24 cellular contexts compared by ENCODE assay signal in the genomic region with DNA sequence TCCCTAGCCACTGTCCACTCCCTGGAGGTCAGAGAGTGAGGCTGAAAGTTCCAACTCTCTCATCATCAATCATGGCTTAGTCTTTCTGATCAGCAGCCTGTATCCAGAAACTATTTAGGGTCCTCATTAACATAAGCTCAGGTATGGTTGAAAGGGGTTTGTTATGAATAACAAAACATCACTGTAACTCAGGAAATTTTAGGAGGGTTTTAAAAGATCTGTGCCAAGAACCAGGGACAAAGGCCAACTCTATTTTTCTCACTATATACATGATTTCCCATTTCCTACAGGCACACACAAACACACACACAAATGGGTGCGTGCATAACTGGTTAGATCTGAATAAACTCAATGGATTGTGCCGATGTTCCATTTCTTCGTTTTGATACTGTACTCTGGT. TPM values are rescaled to one million over a fixed set of nuclear protein-coding genes. Genes with fewer than 3 reads are reported as not detected.
DNase-seq lines count a peak whose midpoint lies in the region; ATAC-seq, FAIRE-seq and TF ChIP-seq lines count a peak whose summit lies in the region.
"Had no signal": no experiment of that assay in that cellular context is flagged by ENCODE, and none has a peak within 500 bp of the region (broad histone marks: within the 10 kb centered on the region; RNA-seq: fewer than 3 reads in every experiment).

No MANE protein-coding gene starts in this region.

- H4K8ac ChIP-seq in H1 (ENCODE audit: extremely low read depth, insufficient read depth, low read length), result no peak overlapping the region

- 0 out of 2 replicates have a peak overlapping the region, but pooled peaks have one; percentile 32 for H2BK12ac ChIP-seq in H1 (ENCODE audit: low read depth, low read length)

- no peak for ATAC-seq in SK-N-SH treated with all-trans-retinoic acid at 6 μM for 48 hours
- ATAC-seq in activated naive CD8-positive, alpha-beta T cell treated with anti-CD3 and anti-CD28 coated beads, Interleukin-2, amount 50 U/mL, for 24 hours, result no peak
- ATAC-seq: GM23338 had no signal

- CTCF ChIA-PET in SK-N-SH (lab: Yijun Ruan, JAX) (interaction anchor here (1.0 to 14.9 kb wide), 8 partner anchors 8 to 354 kb away, joined by 3 to 280 read pairs (median 4); no protein-coding TSS in a partner anchor), H1 (lab: Charles Lee; ENCODE audit: partially characterized antibody) (interaction anchor here (0.7 to 12.9 kb wide), 6 partner anchors 12 to 86 kb away, joined by 3 to 167 read pairs (median 3); partner anchors contain the start of genes PML and STOML1), HEK293T (lab: Yijun Ruan, JAX) (interaction anchor here (0.6 to 1.0 kb wide), 2 partner anchors 69 to 311 kb away, joined by 3 read pairs; no protein-coding TSS in a partner anchor)

- H3K4ac ChIP-seq in H1 (replicated peaks; ENCODE audit: insufficient read length, low read depth, low read length), result no peak overlapping the region

- H2AK5ac ChIP-seq in H1 (ENCODE audit: low read depth, low read length), result no peak overlapping the region

- 0 out of 2 replicates have a peak overlapping the region, but pooled peaks have one; percentile 40 for H2AFZ ChIP-seq in SK-N-SH (ENCODE audit: low read depth)
- H2AFZ ChIP-seq in H1 (ENCODE audit: low read length), result no peak overlapping the region

- H3K36me3 ChIP-seq in SK-N-SH (replicated peaks in 1 of 2; ENCODE audit: control insufficient read depth in 1 of 2, insufficient read depth in 2 of 2, low read length in 1 of 2), result no peaks in the 10 kb centered on the region
- no peaks in the 10 kb centered on the region for H3K36me3 ChIP-seq in H1 (ENCODE audit: control insufficient read depth in 2 of 4, insufficient read depth in 4 of 4, low read length in 3 of 4)
- H3K36me3 ChIP-seq: BLaER1, HAP-1 had no signal

- intact Hi-C loops in activated T-helper 2 cell treated with anti-CD3 and anti-CD28 coated beads, Interferon-gamma antibody, Interleukin-2, Interleukin-4, amounts not matched to agents 10 μg/mL and 5 μg/mL and 100 μg/mL, durations not matched to agents 14 hours and 24 hours and 36 hours (cut with micrococcal nuclease), result loop anchor here (5.0 kb wide), 1 partner anchor 39 kb away; no protein-coding TSS in a partner anchor

- DNase-seq in SK-N-SH, result no peak
- DNase-seq in activated naive CD8-positive, alpha-beta T cell treated with anti-CD3 and anti-CD28 coated beads, Interleukin-2, amount 50 U/mL, for 24 hours, result no peak
- DNase-seq in activated naive CD8-positive, alpha-beta T cell treated with anti-CD3 and anti-CD28 coated beads for 36 hours, result no peak
- DNase-seq in H1 (ENCODE audit: low read depth in 1 of 2, low spot score in 2 of 2), result no peak
- DNase-seq in activated T-helper 2 cell treated with anti-CD3 and anti-CD28 coated beads, Interferon-gamma antibody, Interleukin-2, Interleukin-4, amounts not matched to agents 10 μg/mL and 5 μg/mL and 100 μg/mL, durations not matched to agents 14 hours and 24 hours and 36 hours (ENCODE audit: low spot score), result no peak
- no peak for DNase-seq in HEK293T (ENCODE audit: extremely low spot score)
- DNase-seq in GM19239 (ENCODE audit: insufficient read length, low spot score), result no peak
- DNase-seq: Calu3; CD4-positive, CD25-positive, alpha-beta regulatory T cell; COR-L47; DMS53; DMS79 treated with DMSO at 0.1 percent for 48 hours; GF-D8 had no signal

- TF ChIP-seq EP300 in SK-N-SH (IDR thresholded peaks at IDR 0.05; ENCODE audit: borderline replicate concordance in 1 of 2, low read depth in 1 of 2, low read length in 1 of 2) (no peak), H1 (IDR thresholded peaks at IDR 0.05; ENCODE audit: borderline replicate concordance in 1 of 2, low read depth in 2 of 2, low read length in 2 of 2) (no peak)

- H2BK20ac ChIP-seq in H1 (ENCODE audit: low read length), result no peak overlapping the region

- no peak for TF ChIP-seq POLR2A in H1 (IDR thresholded peaks at IDR 0.05; ENCODE audit: control extremely low read depth in 1 of 2, low read depth in 2 of 2, low read length in 2 of 2)

- peaks cover 9 to 24% of the 10 kb centered on the region in 2 experiments; a peak in 3 of 4 replicates for H3K4me1 ChIP-seq in SK-N-SH (ENCODE audit: control insufficient read depth in 1 of 2, insufficient read depth in 2 of 2, low read depth in 1 of 2, low read length in 1 of 2)
- H3K4me1 ChIP-seq in H1 (replicated peaks in 1 of 4; ENCODE audit: control insufficient read depth in 3 of 4, insufficient read depth in 4 of 4, low read length in 3 of 4), result peaks cover 0 to 19% (median 6%) of the 10 kb centered on the region in 4 experiments; a peak in 6 of 7 replicates

- H3K4me2 ChIP-seq in SK-N-SH (no peak overlapping the region), H1 (ENCODE audit: insufficient read depth in 1 of 2, low read depth in 2 of 2, low read length in 2 of 2) (no peak overlapping the region)
- H3K4me2 ChIP-seq: BLaER1, GM23338 had no signal

- no peak overlapping the region for H2BK5ac ChIP-seq in H1 (ENCODE audit: low read depth, low read length)

- TF ChIP-seq RAD21 in SK-N-SH (IDR thresholded peaks at IDR 0.05; ENCODE audit: low read length), result no peak
- TF ChIP-seq RAD21 in H1 (IDR thresholded peaks at IDR 0.05 in 1 of 2, conservative IDR thresholded peaks at IDR 0.05 in 1 of 2; ENCODE audit: low read depth in 2 of 2, low read length in 2 of 2), result no peak

- POLR2A ChIA-PET in SK-N-SH (lab: Yijun Ruan, JAX), result no interaction called here
- POLR2A ChIA-PET in H1 (lab: Charles Lee; ENCODE audit: partially characterized antibody), result no interaction called here
- POLR2A ChIA-PET in HEK293T (lab: Yijun Ruan, JAX), result no interaction called here

- H3K27ac Mint-ChIP-seq in activated naive CD8-positive, alpha-beta T cell treated with anti-CD3 and anti-CD28 coated beads, Interleukin-2, amount 50 U/mL, for 24 hours, result peak overlapping the region; percentile 5
- no peak overlapping the region for H3K27ac Mint-ChIP-seq in activated naive CD8-positive, alpha-beta T cell treated with anti-CD3 and anti-CD28 coated beads for 36 hours
- H3K27ac Mint-ChIP-seq in activated T-helper 2 cell treated with anti-CD3 and anti-CD28 coated beads, Interferon-gamma antibody, Interleukin-2, Interleukin-4, amounts not matched to agents 10 μg/mL and 5 μg/mL and 100 μg/mL, durations not matched to agents 14 hours and 24 hours and 36 hours, result no peak overlapping the region
- H3K27ac Mint-ChIP-seq: B cell, GM23338 had no signal

- H3K14ac ChIP-seq in H1 (ENCODE audit: insufficient read length), result no peak overlapping the region

- H4K91ac ChIP-seq in H1 (replicated peaks; ENCODE audit: insufficient read length, low read length), result no peak overlapping the region

- no peaks in the 10 kb centered on the region for H4K20me1 ChIP-seq in SK-N-SH (ENCODE audit: insufficient read depth)
- no peaks in the 10 kb centered on the region for H4K20me1 ChIP-seq in H1 (replicated peaks in 1 of 2; ENCODE audit: control insufficient read depth in 1 of 2, insufficient read depth in 2 of 2, low read length in 2 of 2)

- H3K56ac ChIP-seq in H1 (replicated peaks; ENCODE audit: insufficient read length, low read depth, low read length), result no peak overlapping the region

- H3K4me3 ChIP-seq in SK-N-SH (ENCODE audit: low read depth in 2 of 2, low read length in 1 of 2) (no peak overlapping the region), H1 (ENCODE audit: extremely low read depth in 1 of 4, insufficient read depth in 2 of 4, low read depth in 3 of 4, low read length in 4 of 4) (no peak overlapping the region)
- H3K4me3 ChIP-seq: BLaER1, GM23338, HAP-1 had no signal

- no peak overlapping the region for H2BK120ac ChIP-seq in H1 (replicated peaks; ENCODE audit: low read depth, low read length)

- H3K9ac ChIP-seq in SK-N-SH (no peak overlapping the region), H1 (replicated peaks in 1 of 4; ENCODE audit: extremely low read depth in 1 of 4, low read depth in 3 of 4, low read length in 3 of 4) (no peak overlapping the region)
- H3K9ac ChIP-seq: BLaER1 had no signal

- 84% methylated on average over 3 of the region's 3 CpGs for WGBS in SK-N-SH (ENCODE audit: low lambda C conversion rate)
- WGBS in H1 (ENCODE audit: extremely low coverage in 1 of 2, insufficient coverage in 1 of 2, insufficient read length in 1 of 2, insufficient replicate concordance in 2 of 2, low coverage in 1 of 2, low lambda C conversion rate in 2 of 2, missing lambda C conversion rate in 1 of 2), 2 experiments, result 89% methylated on average over 3 of the region's 3 CpGs; no CpG with 5 or more reads in 1 of the 2 experiments

- no peaks in the 10 kb centered on the region for H3K9me2 ChIP-seq in SK-N-SH

- FAIRE-seq in H1 (lab: Jason Lieb, UNC) (no peak), GM19239 (lab: Jason Lieb, UNC) (no peak)
- FAIRE-seq: A204.1, GM12891, GM18507, H54 had no signal

- no peaks in the 10 kb centered on the region for H3K9me3 ChIP-seq in SK-N-SH
- H3K9me3 ChIP-seq in H1 (ENCODE audit: insufficient read depth in 2 of 2, low read depth in 1 of 2, low read length in 1 of 2), result no peaks in the 10 kb centered on the region
- H3K9me3 ChIP-seq: BLaER1, HAP-1 had no signal

- H3K9me3 Mint-ChIP-seq in activated naive CD8-positive, alpha-beta T cell treated with anti-CD3 and anti-CD28 coated beads, Interleukin-2, amount 50 U/mL, for 24 hours, result no peaks in the 10 kb centered on the region
- no peaks in the 10 kb centered on the region for H3K9me3 Mint-ChIP-seq in activated naive CD8-positive, alpha-beta T cell treated with anti-CD3 and anti-CD28 coated beads for 36 hours
- no peaks in the 10 kb centered on the region for H3K9me3 Mint-ChIP-seq in activated T-helper 2 cell treated with anti-CD3 and anti-CD28 coated beads, Interferon-gamma antibody, Interleukin-2, Interleukin-4, amounts not matched to agents 10 μg/mL and 5 μg/mL and 100 μg/mL, durations not matched to agents 14 hours and 24 hours and 36 hours
- H3K9me3 Mint-ChIP-seq: CD4-positive, CD25-positive, alpha-beta regulatory T cell; GM23338 had no signal

- no peak overlapping the region for H3K18ac ChIP-seq in H1 (ENCODE audit: extremely low read depth, low read length)

- H3K79me2 ChIP-seq in SK-N-SH (ENCODE audit: insufficient read depth) (no peaks in the 10 kb centered on the region), H1 (ENCODE audit: control insufficient read depth in 1 of 2, insufficient read depth in 2 of 2, low read length in 2 of 2) (no peaks in the 10 kb centered on the region)

- no peaks in the 10 kb centered on the region for H3K79me1 ChIP-seq in H1 (ENCODE audit: low read depth, low read length)

- TF ChIP-seq CTCF in SK-N-SH (IDR thresholded peaks at IDR 0.05), result no peak
- TF ChIP-seq CTCF in H1 (IDR thresholded peaks at IDR 0.05; ENCODE audit: control extremely low read depth in 1 of 3, insufficient read depth in 1 of 3, low read depth in 1 of 3, low read length in 3 of 3), result no peak

- peaks cover 2% of the 10 kb centered on the region for H3K27me3 Mint-ChIP-seq in activated naive CD8-positive, alpha-beta T cell treated with anti-CD3 and anti-CD28 coated beads, Interleukin-2, amount 50 U/mL, for 24 hours
- H3K27me3 Mint-ChIP-seq in activated naive CD8-positive, alpha-beta T cell treated with anti-CD3 and anti-CD28 coated beads for 36 hours, result no peaks in the 10 kb centered on the region
- H3K27me3 Mint-ChIP-seq in activated T-helper 2 cell treated with anti-CD3 and anti-CD28 coated beads, Interferon-gamma antibody, Interleukin-2, Interleukin-4, amounts not matched to agents 10 μg/mL and 5 μg/mL and 100 μg/mL, durations not matched to agents 14 hours and 24 hours and 36 hours (ENCODE audit: low read depth), result no peaks in the 10 kb centered on the region
- H3K27me3 Mint-ChIP-seq: CD4-positive, CD25-positive, alpha-beta regulatory T cell had no signal

- H3K36me3 Mint-ChIP-seq in activated naive CD8-positive, alpha-beta T cell treated with anti-CD3 and anti-CD28 coated beads, Interleukin-2, amount 50 U/mL, for 24 hours (ENCODE audit: low read depth), result no peaks in the 10 kb centered on the region
- H3K36me3 Mint-ChIP-seq in activated naive CD8-positive, alpha-beta T cell treated with anti-CD3 and anti-CD28 coated beads for 36 hours, result no peaks in the 10 kb centered on the region
- H3K36me3 Mint-ChIP-seq in activated T-helper 2 cell treated with anti-CD3 and anti-CD28 coated beads, Interferon-gamma antibody, Interleukin-2, Interleukin-4, amounts not matched to agents 10 μg/mL and 5 μg/mL and 100 μg/mL, durations not matched to agents 14 hours and 24 hours and 36 hours (ENCODE audit: low read depth), result no peaks in the 10 kb centered on the region
- H3K36me3 Mint-ChIP-seq: CD4-positive, CD25-positive, alpha-beta regulatory T cell had no signal

- H3F3A ChIP-seq in SK-N-SH (replicated peaks; ENCODE audit: insufficient read depth), result peaks cover 35% of the 10 kb centered on the region

- H3K4me1 Mint-ChIP-seq in activated naive CD8-positive, alpha-beta T cell treated with anti-CD3 and anti-CD28 coated beads, Interleukin-2, amount 50 U/mL, for 24 hours, result peaks cover 28% of the 10 kb centered on the region
- peaks cover 22% of the 10 kb centered on the region for H3K4me1 Mint-ChIP-seq in activated naive CD8-positive, alpha-beta T cell treated with anti-CD3 and anti-CD28 coated beads for 36 hours
- peaks cover 41% of the 10 kb centered on the region for H3K4me1 Mint-ChIP-seq in activated T-helper 2 cell treated with anti-CD3 and anti-CD28 coated beads, Interferon-gamma antibody, Interleukin-2, Interleukin-4, amounts not matched to agents 10 μg/mL and 5 μg/mL and 100 μg/mL, durations not matched to agents 14 hours and 24 hours and 36 hours (ENCODE audit: low read depth)

- H4K5ac ChIP-seq in H1 (ENCODE audit: insufficient read length, low read depth, low read length), result no peak overlapping the region

- H3K27ac ChIP-seq in SK-N-SH (ENCODE audit: low read depth in 2 of 2, low read length in 1 of 2) (no peak overlapping the region), H1 (ENCODE audit: low read depth, low read length) (no peak overlapping the region)
- H3K27ac ChIP-seq: 22Rv1, BLaER1, C4-2B had no signal

- no peak overlapping the region for H3K4me3 Mint-ChIP-seq in activated naive CD8-positive, alpha-beta T cell treated with anti-CD3 and anti-CD28 coated beads, Interleukin-2, amount 50 U/mL, for 24 hours
- H3K4me3 Mint-ChIP-seq in activated naive CD8-positive, alpha-beta T cell treated with anti-CD3 and anti-CD28 coated beads for 36 hours, result no peak overlapping the region
- no peak overlapping the region for H3K4me3 Mint-ChIP-seq in activated T-helper 2 cell treated with anti-CD3 and anti-CD28 coated beads, Interferon-gamma antibody, Interleukin-2, Interleukin-4, amounts not matched to agents 10 μg/mL and 5 μg/mL and 100 μg/mL, durations not matched to agents 14 hours and 24 hours and 36 hours (ENCODE audit: low read depth)
- H3K4me3 Mint-ChIP-seq: B cell; CD4-positive, CD25-positive, alpha-beta regulatory T cell; GM23338 had no signal

- no peaks in the 10 kb centered on the region for H3K23me2 ChIP-seq in H1 (ENCODE audit: low read depth, low read length)

- no peak overlapping the region for H3K23ac ChIP-seq in H1 (ENCODE audit: insufficient read length)

- 0 out of 2 replicates have a peak overlapping the region, but pooled peaks have one; percentile 37 for H2BK15ac ChIP-seq in H1 (ENCODE audit: low read length)

- H3K27me3 ChIP-seq in SK-N-SH (ENCODE audit: insufficient read depth), result no peaks in the 10 kb centered on the region
- H3K27me3 ChIP-seq in H1 (replicated peaks in 1 of 4; ENCODE audit: control insufficient read depth in 3 of 4, extremely low read depth in 1 of 4, insufficient read depth in 3 of 4, low read length in 3 of 4), result peaks cover 0 to 4% (median 2%) of the 10 kb centered on the region in 4 experiments; a peak in 3 of 7 replicates
- H3K27me3 ChIP-seq: BLaER1 had no signal

RNA-seq across cellular contexts. Expression of gene STOML1, which starts 23.6 kb away (rescaled TPM):
- 19.1 and 20.4 TPM in 2 replicates for polyA plus RNA-seq in SK-N-SH (2012; rRNA removed)
- polyA plus RNA-seq in SK-N-SH (2012; cell fraction: cytosol; rRNA removed), result 8.2 and 13.5 TPM in 2 replicates
- polyA plus RNA-seq in SK-N-SH (2012; cell fraction: nucleus; rRNA removed), result 27.9 and 28.2 TPM in 2 replicates
- total RNA-seq in activated naive CD8-positive, alpha-beta T cell treated with anti-CD3 and anti-CD28 coated beads for 36 hours, result 10 to 100 TPM in 1 of 2 experiments, 1 to 10 TPM in 1; 8.3 to 10.6 TPM
- 2.6 and 3.8 TPM in 2 replicates for total RNA-seq in H1 (2021; fragmentation: NEBNext Ultra II Directional; extraction: Animal tissue kit (Norgen Biotek cat#: 25700))
- 3.2 and 6.4 TPM in 2 replicates for polyA plus RNA-seq in H1 (2011; rRNA removed)
- polyA plus RNA-seq in H1 (2011; cell fraction: cytosol; rRNA removed), result 4.6 TPM
- 6.9 TPM for polyA plus RNA-seq in H1 (2011; cell fraction: nucleus; rRNA removed)
- 2.2 to 3.0 TPM (median 2.4 TPM) in 4 replicates for polyA plus RNA-seq in H1 (2012, experiment 1 of 2)
- 2.8 TPM for polyA plus RNA-seq in H1 (2012, experiment 2 of 2)
- 2.8 TPM for polyA plus RNA-seq in H1 (2013, experiment 1 of 2)
- polyA plus RNA-seq in H1 (2013, experiment 2 of 2), result 2.6 TPM
- polyA minus RNA-seq in H1 (2011; rRNA and poly(A)+ RNA removed), result 2.1 and 3.2 TPM in 2 replicates
- polyA minus RNA-seq in H1 (2011; cell fraction: cytosol; rRNA and poly(A)+ RNA removed), result 1.7 TPM
- polyA minus RNA-seq in H1 (2011; cell fraction: nucleus; rRNA and poly(A)+ RNA removed), result 3.4 TPM
- total RNA-seq in activated T-helper 2 cell treated with anti-CD3 and anti-CD28 coated beads, Interferon-gamma antibody, Interleukin-2, Interleukin-4, amounts not matched to agents 10 μg/mL and 5 μg/mL and 100 μg/mL, durations not matched to agents 14 hours and 24 hours and 36 hours, result 8.6 and 9.2 TPM in 2 replicates

RNA-seq across cellular contexts. Expression of gene PML, which starts 26.1 kb away (rescaled TPM):
- polyA plus RNA-seq in SK-N-SH (2012; rRNA removed) (14.0 and 18.4 TPM in 2 replicates), H1 (2011; rRNA removed) (14.9 and 30.4 TPM in 2 replicates)
- polyA plus RNA-seq in SK-N-SH (2012; cell fraction: cytosol; rRNA removed), result 7.9 and 12.9 TPM in 2 replicates
- 48.3 and 66.5 TPM in 2 replicates for polyA plus RNA-seq in SK-N-SH (2012; cell fraction: nucleus; rRNA removed)
- total RNA-seq in activated naive CD8-positive, alpha-beta T cell treated with anti-CD3 and anti-CD28 coated beads for 36 hours, result 10 to 100 TPM; 53.4 to 54.3 TPM
- total RNA-seq in H1 (2021; fragmentation: NEBNext Ultra II Directional; extraction: Animal tissue kit (Norgen Biotek cat#: 25700)), result 30.3 and 31.2 TPM in 2 replicates
- 12.2 TPM for polyA plus RNA-seq in H1 (2011; cell fraction: cytosol; rRNA removed)
- polyA plus RNA-seq in H1 (2011; cell fraction: nucleus; rRNA removed), result 26.0 TPM
- polyA plus RNA-seq in H1 (2012, experiment 1 of 2), result 25.9 to 33.8 TPM (median 31.4 TPM) in 4 replicates
- 33.5 TPM for polyA plus RNA-seq in H1 (2012, experiment 2 of 2)
- 25.2 TPM for polyA plus RNA-seq in H1 (2013, experiment 1 of 2)
- polyA plus RNA-seq in H1 (2013, experiment 2 of 2), result 25.0 TPM
- polyA minus RNA-seq in H1 (2011; rRNA and poly(A)+ RNA removed), result 12.2 and 13.9 TPM in 2 replicates
- 35.0 TPM for polyA minus RNA-seq in H1 (2011; cell fraction: cytosol; rRNA and poly(A)+ RNA removed)
- polyA minus RNA-seq in H1 (2011; cell fraction: nucleus; rRNA and poly(A)+ RNA removed), result 20.9 TPM
- 64.5 and 70.2 TPM in 2 replicates for total RNA-seq in activated T-helper 2 cell treated with anti-CD3 and anti-CD28 coated beads, Interferon-gamma antibody, Interleukin-2, Interleukin-4, amounts not matched to agents 10 μg/mL and 5 μg/mL and 100 μg/mL, durations not matched to agents 14 hours and 24 hours and 36 hours

RNA-seq across cellular contexts. Expression of gene LOXL1, which starts 42.2 kb away (rescaled TPM):
- polyA plus RNA-seq in SK-N-SH (2012; rRNA removed) (37.5 and 50.3 TPM in 2 replicates), H1 (2011; rRNA removed) (14.4 and 22.7 TPM in 2 replicates)
- polyA plus RNA-seq in SK-N-SH (2012; cell fraction: cytosol; rRNA removed), result 36.5 and 50.1 TPM in 2 replicates
- polyA plus RNA-seq in SK-N-SH (2012; cell fraction: nucleus; rRNA removed), result 52.4 and 60.2 TPM in 2 replicates
- total RNA-seq in activated naive CD8-positive, alpha-beta T cell treated with anti-CD3 and anti-CD28 coated beads for 36 hours, result 1 to 10 TPM; 2.1 to 2.4 TPM
- 8.1 and 9.3 TPM in 2 replicates for total RNA-seq in H1 (2021; fragmentation: NEBNext Ultra II Directional; extraction: Animal tissue kit (Norgen Biotek cat#: 25700))
- polyA plus RNA-seq in H1 (2011; cell fraction: cytosol; rRNA removed), result 13.3 TPM
- polyA plus RNA-seq in H1 (2011; cell fraction: nucleus; rRNA removed), result 25.7 TPM
- polyA plus RNA-seq in H1 (2012, experiment 1 of 2), result 6.5 to 22.3 TPM (median 16.9 TPM) in 4 replicates
- polyA plus RNA-seq in H1 (2012, experiment 2 of 2), result 32.8 TPM
- 29.6 TPM for polyA plus RNA-seq in H1 (2013, experiment 1 of 2)
- 31.4 TPM for polyA plus RNA-seq in H1 (2013, experiment 2 of 2)
- 11.7 and 13.9 TPM in 2 replicates for polyA minus RNA-seq in H1 (2011; rRNA and poly(A)+ RNA removed)
- polyA minus RNA-seq in H1 (2011; cell fraction: cytosol; rRNA and poly(A)+ RNA removed), result 14.2 TPM
- polyA minus RNA-seq in H1 (2011; cell fraction: nucleus; rRNA and poly(A)+ RNA removed), result 11.9 TPM
- total RNA-seq in activated T-helper 2 cell treated with anti-CD3 and anti-CD28 coated beads, Interferon-gamma antibody, Interleukin-2, Interleukin-4, amounts not matched to agents 10 μg/mL and 5 μg/mL and 100 μg/mL, durations not matched to agents 14 hours and 24 hours and 36 hours, result 0.84 and 0.99 TPM in 2 replicates
